12 cellular contexts compared by ENCODE assay signal in the genomic region with DNA sequence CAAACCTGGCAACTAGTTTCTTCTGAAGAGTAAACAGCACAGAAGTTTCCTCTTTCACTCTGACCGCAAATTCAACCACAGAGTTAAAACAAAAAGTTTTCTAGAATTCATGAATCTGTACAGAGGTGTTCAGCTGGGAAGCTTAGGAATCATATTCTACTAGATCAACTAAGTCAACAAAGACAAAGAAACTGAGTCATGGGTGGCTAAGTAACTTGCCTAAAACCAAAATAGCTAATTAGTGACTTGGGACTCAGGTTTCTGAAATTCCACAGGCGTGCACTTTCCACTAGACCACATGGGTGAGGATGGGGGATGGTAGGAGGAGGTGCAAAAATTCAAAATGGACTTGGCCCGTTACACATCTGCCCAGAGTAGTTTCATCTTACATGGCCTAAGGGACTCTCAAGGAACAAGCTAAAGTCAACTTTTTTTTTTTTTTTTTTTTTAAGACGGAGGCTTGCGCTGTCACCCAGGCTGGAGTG. TPM values are rescaled to one million over a fixed set of nuclear protein-coding genes. Genes with fewer than 3 reads are reported as not detected.
DNase-seq lines count a peak whose midpoint lies in the region; ATAC-seq and TF ChIP-seq lines count a peak whose summit lies in the region.
"Had no signal": no experiment of that assay in that cellular context is flagged by ENCODE, and none has a peak within 500 bp of the region (broad histone marks: within the 10 kb centered on the region; RNA-seq: fewer than 3 reads in every experiment).

No MANE protein-coding gene starts in this region.

- no peaks in the 10 kb centered on the region for H3K9me2 ChIP-seq in HCT116 (ENCODE audit: insufficient read depth)

- POLR2A ChIA-PET in HCT116 (lab: Charles Lee): no interaction called here

- BruUV-seq in HCT116 (replicated peaks; lab: Mats Ljungman, UMichigan): no TSS peak

- no peak overlapping the region for H3K9ac ChIP-seq in HCT116 (ENCODE audit: low read length)

- peaks cover 17 to 25% of the 10 kb centered on the region in 2 experiments for H3K4me1 ChIP-seq in HCT116 (ENCODE audit: control insufficient read depth in 1 of 2, insufficient read depth in 2 of 2, low read length in 2 of 2)

- H3K4me2 ChIP-seq in HCT116 (ENCODE audit: low read length): peak overlapping the region; percentile 18

- RAD21 ChIA-PET in HCT116 (lab: Charles Lee; ENCODE audit: low non-redundant PET in 1 of 2, low total read pairs in 2 of 2, uncharacterized antibody in 2 of 2, unreplicated experiment in 2 of 2): interaction anchor here in 1 of 2 experiments (0.6 kb wide), 1 partner anchor 189 kb away, joined by 3 read pairs; no protein-coding TSS in a partner anchor

- H3K9me3 ChIP-seq in HCT116 (ENCODE audit: control insufficient read depth in 1 of 2, insufficient read depth in 1 of 2, low read depth in 1 of 2, low read length in 2 of 2): no peaks in the 10 kb centered on the region
- H3K9me3 ChIP-seq: suprapubic skin had no signal

- H3K27me3 Mint-ChIP-seq in CD14-positive monocyte (ENCODE audit: low read depth in 3 of 3): peaks cover 0 to 16% (median 7%) of the 10 kb centered on the region in 3 donors

- no peaks in the 10 kb centered on the region for H3K36me3 Mint-ChIP-seq in CD14-positive monocyte
- H3K36me3 Mint-ChIP-seq: memory B cell had no signal

- no peak overlapping the region for H2AFZ ChIP-seq in HCT116 (ENCODE audit: low read depth, low read length, poor library complexity, severe bottlenecking)

- no peak for TF ChIP-seq RAD21 in HCT116 (IDR thresholded peaks at IDR 0.05; ENCODE audit: low read depth)

- CTCF ChIA-PET in HCT116 (lab: Charles Lee): no interaction called here

- H3K27ac ChIP-seq in HCT116 (ENCODE audit: low read depth, low read length): no peak overlapping the region
- H3K27ac ChIP-seq: suprapubic skin had no signal

- H3K27ac Mint-ChIP-seq in CD14-positive monocyte: no peak overlapping the region
- H3K27ac Mint-ChIP-seq: effector memory CD8-positive, alpha-beta T cell; memory B cell had no signal

- peak; percentile 59 for ATAC-seq in GM18498 (IDR thresholded peaks at IDR 0.05; ENCODE audit: unreplicated experiment)
- no peak for ATAC-seq in HCT116
- ATAC-seq: effector memory CD8-positive, alpha-beta T cell had no signal

- intact Hi-C loops in HCT116 (cut with micrococcal nuclease): no loop called here
- intact Hi-C loops in CD14-positive monocyte (cut with micrococcal nuclease): no loop called here

- H3K79me2 ChIP-seq in HCT116 (ENCODE audit: insufficient read depth, low read length): peaks cover 79% of the 10 kb centered on the region

- no peak for TF ChIP-seq POLR2A in HCT116 (IDR thresholded peaks at IDR 0.05; ENCODE audit: borderline replicate concordance, extremely low read depth, insufficient read depth, insufficient read length)

- H3K4me1 Mint-ChIP-seq in CD14-positive monocyte: peaks cover 16% of the 10 kb centered on the region

- H4K20me1 ChIP-seq in HCT116 (ENCODE audit: insufficient read depth): no peaks in the 10 kb centered on the region

- H3K4me3 Mint-ChIP-seq in CD14-positive monocyte: no peak overlapping the region
- H3K4me3 Mint-ChIP-seq: effector memory CD8-positive, alpha-beta T cell; memory B cell had no signal

- H3K9me3 Mint-ChIP-seq in CD14-positive monocyte: peaks cover 0 to 3% (median 0%) of the 10 kb centered on the region in 7 donors
- H3K9me3 Mint-ChIP-seq: effector memory CD8-positive, alpha-beta T cell; memory B cell had no signal

- no peaks in the 10 kb centered on the region for H3K27me3 ChIP-seq in HCT116 (ENCODE audit: insufficient read depth, low read length)
- H3K27me3 ChIP-seq: suprapubic skin had no signal

- no peaks in the 10 kb centered on the region for H3K36me3 ChIP-seq in HCT116 (ENCODE audit: control insufficient read depth in 1 of 2, insufficient read depth in 2 of 2, low read length in 2 of 2)
- H3K36me3 ChIP-seq: suprapubic skin had no signal

- TF ChIP-seq CTCF in HCT116 (IDR thresholded peaks at IDR 0.05 in 2 of 3, conservative IDR thresholded peaks at IDR 0.05 in 1 of 3; ENCODE audit: borderline replicate concordance in 1 of 3, insufficient read depth in 1 of 3, low read depth in 2 of 3, low read length in 2 of 3): no peak
- no peak for TF ChIP-seq CTCF in CD14-positive monocyte (IDR thresholded peaks at IDR 0.05)

- DNase-seq in HCT116 (ENCODE audit: low read depth, low spot score): no peak
- peak; percentile 88 for DNase-seq in RPMI7951 (ENCODE audit: low read depth)
- peak; percentile 96 for DNase-seq in kidney tubule cell (ENCODE audit: low spot score)
- DNase-seq in activated naive CD4-positive, alpha-beta T cell treated with Interleukin-2 at 50 U/mL for 16 hours: no peak
- no peak for DNase-seq in UCSD-AML1 (lab: John Stamatoyannopoulos, UW; ENCODE audit: unreplicated experiment)
- no peak for DNase-seq in CD14-positive monocyte (ENCODE audit: low spot score)
- DNase-seq in NCI-H146 treated with DMSO at 0.1 percent for 48 hours (lab: John Stamatoyannopoulos, UW; ENCODE audit: unreplicated experiment): no peak
- DNase-seq: effector memory CD8-positive, alpha-beta T cell; NCI-H1092 had no signal

- H3K4me3 ChIP-seq in HCT116 (replicated peaks in 1 of 2; ENCODE audit: low read depth in 1 of 2, low read length in 2 of 2): no peak overlapping the region
- H3K4me3 ChIP-seq: suprapubic skin had no signal

TF ChIP-seq in HCT116, 20 proteins besides CTCF, POLR2A, EP300 and RAD21 (continues in another document):
- no peak for TF ChIP-seq SP1 (IDR thresholded peaks at IDR 0.05; ENCODE audit: low read depth)
- no peak for TF ChIP-seq REST (IDR thresholded peaks at IDR 0.05; ENCODE audit: low read depth)
- no peak for TF ChIP-seq CEBPB (IDR thresholded peaks at IDR 0.05; ENCODE audit: low read depth)
- TF ChIP-seq TCF7L2 (IDR thresholded peaks at IDR 0.05; ENCODE audit: borderline replicate concordance, extremely low read depth, insufficient read depth, insufficient read length): no peak
- TF ChIP-seq EZH2phosphoT487 (IDR thresholded peaks at IDR 0.05; ENCODE audit: borderline replicate concordance): no peak
- TF ChIP-seq ATF3 (IDR thresholded peaks at IDR 0.05): no peak
- no peak for TF ChIP-seq EZH2 (IDR thresholded peaks at IDR 0.05)
- no peak for TF ChIP-seq ZNF274 (IDR thresholded peaks at IDR 0.05; ENCODE audit: low read depth, low read length)
- no peak for TF ChIP-seq CBX3 (IDR thresholded peaks at IDR 0.05; ENCODE audit: low read depth)
- no peak for TF ChIP-seq POLR2AphosphoS5 (IDR thresholded peaks at IDR 0.05; ENCODE audit: low read depth, low read length)
- TF ChIP-seq ELF1 (IDR thresholded peaks at IDR 0.05; ENCODE audit: borderline replicate concordance, low read depth): no peak
- TF ChIP-seq SRF (IDR thresholded peaks at IDR 0.05; ENCODE audit: low read depth): no peak
- no peak for TF ChIP-seq FOSL1 (IDR thresholded peaks at IDR 0.05; ENCODE audit: low read depth)
- TF ChIP-seq JUND (IDR thresholded peaks at IDR 0.05): no peak
- TF ChIP-seq YY1 (IDR thresholded peaks at IDR 0.05; ENCODE audit: extremely low read depth, insufficient replicate concordance, low read depth, low read length): no peak
- TF ChIP-seq MAX (IDR thresholded peaks at IDR 0.05): no peak
- TF ChIP-seq SIN3A (IDR thresholded peaks at IDR 0.05; ENCODE audit: low read depth): no peak
- TF ChIP-seq ZFX (IDR thresholded peaks at IDR 0.05): no peak

RNA-seq across cellular contexts. Expression of gene PTPN14, which starts 25.8 kb away (rescaled TPM):
- 37.5 TPM for total RNA-seq in HCT116 (2021; ENCODE audit: unreplicated experiment)
- polyA plus RNA-seq in HCT116 (2012): 7.2 and 11.1 TPM in 2 replicates
- total RNA-seq in RPMI7951 (2014; rRNA removed; shearing (Covaris generic)): 29.0 and 31.8 TPM in 2 replicates
- polyA plus RNA-seq in CD14-positive monocyte: under 1 TPM; 0.01 TPM

Comparison
In these comparisons a context has a peak if more than half of its experiments do, and no peak if none do; other contexts are left out.
1. DNase-seq: peak in RPMI7951 (single experiment) and kidney tubule cell (single experiment); none in HCT116 (single experiment), activated naive CD4-positive, alpha-beta T cell treated with Interleukin-2 at 50 U/mL for 16 hours (single experiment), UCSD-AML1 (single experiment), CD14-positive monocyte (single experiment) and NCI-H146 treated with DMSO at 0.1 percent for 48 hours (single experiment).